ENCODE assay signal across 3 cellular contexts in genomic region chr4:113940103-113940502, GRCh38. TPM values are rescaled to one million over a fixed set of nuclear protein-coding genes. Genes with fewer than 3 reads are reported as not detected.
"Had no signal": no experiment of that assay in that cellular context is flagged by ENCODE, and none has a peak within 500 bp of the region (broad histone marks: within the 10 kb centered on the region; RNA-seq: fewer than 3 reads in every experiment).

No MANE protein-coding gene starts in this region.

RNA-seq across cellular contexts. Expression of gene ARSJ, which starts 39.3 kb away (rescaled TPM):
- polyA plus RNA-seq: HepG2, IgD-negative memory B cell, K562 had no signal
